10 cellular contexts compared by ENCODE assay signal in genomic region chr4:76194325-76194724, GRCh38. TPM values are rescaled to one million over a fixed set of nuclear protein-coding genes. Genes with fewer than 3 reads are reported as not detected.
DNase-seq lines count a peak whose midpoint lies in the region; ATAC-seq, FAIRE-seq and TF ChIP-seq lines count a peak whose summit lies in the region.
"Had no signal": no experiment of that assay in that cellular context is flagged by ENCODE, and none has a peak within 500 bp of the region (broad histone marks: within the 10 kb centered on the region; RNA-seq: fewer than 3 reads in every experiment).

No MANE protein-coding gene starts in this region.

- no peaks in the 10 kb centered on the region for H3K9me3 Mint-ChIP-seq in astrocyte (ENCODE audit: unreplicated experiment)

- no peaks in the 10 kb centered on the region for H3K27me3 ChIP-seq in astrocyte (ENCODE audit: insufficient read depth, low read length)

- peaks cover 9% of the 10 kb centered on the region for H4K20me1 ChIP-seq in astrocyte (ENCODE audit: insufficient read depth, low read length)

- H3K4me1 ChIP-seq in astrocyte (ENCODE audit: insufficient read depth, low read length) = peaks cover 48% of the 10 kb centered on the region

- FAIRE-seq in astrocyte (lab: Jason Lieb, UNC) = peak; percentile 45

- H3K79me2 ChIP-seq in astrocyte (ENCODE audit: insufficient read depth, low read length) = peaks cover 34% of the 10 kb centered on the region

- ATAC-seq in left ventricle myocardium superior (peak; percentile 72), HG02981 (IDR thresholded peaks at IDR 0.05; ENCODE audit: unreplicated experiment) (no peak)

- H3K4me3 ChIP-seq in HFF-Myc (replicated peaks; ENCODE audit: low read depth, low read length) = no peak overlapping the region
- H3K4me3 ChIP-seq in astrocyte (ENCODE audit: insufficient read depth, low read depth, low read length) = no peak overlapping the region

- H3K27ac ChIP-seq in astrocyte (ENCODE audit: low read depth, low read length) (peak overlapping the region; percentile 89), substantia nigra (ENCODE audit: low read depth, low read length, poor library complexity, severe bottlenecking) (peak overlapping the region; percentile 79)

- TF ChIP-seq CTCF in HFF-Myc (IDR thresholded peaks at IDR 0.05; ENCODE audit: low read depth, low read length, missing control alignments) (no peak), astrocyte (IDR thresholded peaks at IDR 0.05; ENCODE audit: insufficient read depth, low read depth, low read length) (no peak)

- peak overlapping the region; percentile 73 for H3K9ac ChIP-seq in astrocyte (ENCODE audit: low read length)

- peak overlapping the region; percentile 81 for H3K27ac Mint-ChIP-seq in astrocyte (ENCODE audit: unreplicated experiment)

- no peak overlapping the region for H2AFZ ChIP-seq in astrocyte (ENCODE audit: low read depth, low read length)

- no peaks in the 10 kb centered on the region for H3K9me3 ChIP-seq in astrocyte (ENCODE audit: insufficient read depth, low read depth, low read length)

- H3K4me3 Mint-ChIP-seq in astrocyte (ENCODE audit: unreplicated experiment) = no peak overlapping the region

- DNase-seq in HFF-Myc (ENCODE audit: extremely low read depth, low read depth) (peak; percentile 12), astrocyte (ENCODE audit: low read depth) (peak; percentile 98), left ventricle myocardium superior (no peak), substantia nigra (lab: John Stamatoyannopoulos, UW) (no peak), HK-2 (ENCODE audit: unreplicated experiment) (no peak), DMS 273 treated with DMSO at 0.1 percent for 48 hours (lab: John Stamatoyannopoulos, UW) (no peak), GM19238 (ENCODE audit: insufficient read length, low spot score) (no peak)
- DNase-seq: activated T-cell treated with anti-CD3 and anti-CD28 coated beads, Interleukin-2, amount 50 U/mL, for 48 hours; NCI-H748 treated with DMSO at 0.1 percent for 48 hours had no signal

- H3K4me1 Mint-ChIP-seq in astrocyte (ENCODE audit: low read depth, unreplicated experiment) = peaks cover 38% of the 10 kb centered on the region

- peak overlapping the region; percentile 76 for H3K4me2 ChIP-seq in astrocyte (ENCODE audit: low read length)

- H3K36me3 Mint-ChIP-seq in astrocyte (ENCODE audit: low read depth, unreplicated experiment) = peaks cover 38% of the 10 kb centered on the region

- no peaks in the 10 kb centered on the region for H3K36me3 ChIP-seq in astrocyte (ENCODE audit: insufficient read depth, low read length)

- H3K27me3 Mint-ChIP-seq in astrocyte (ENCODE audit: low read depth, unreplicated experiment) = no peaks in the 10 kb centered on the region

- intact Hi-C loops in left ventricle myocardium superior (cut with micrococcal nuclease) = no loop called here

RNA-seq across cellular contexts. Expression of gene SCARB2, which starts 19.3 kb away (rescaled TPM):
- total RNA-seq in astrocyte (172 and 211 TPM in 2 replicates), left ventricle myocardium superior (91.4 TPM)

RNA-seq across cellular contexts. Expression of gene NUP54, which starts 46.1 kb away (rescaled TPM):
- total RNA-seq in astrocyte (30.4 and 34.2 TPM in 2 replicates), left ventricle myocardium superior (17.3 TPM)

RNA-seq across cellular contexts. Expression of gene FAM47E, which starts 57.2 kb away (rescaled TPM):
- total RNA-seq in astrocyte = 0.54 and 0.84 TPM in 2 replicates
- 2.4 TPM for total RNA-seq in left ventricle myocardium superior

Comparison
In these comparisons a context has a peak if more than half of its experiments do, and no peak if none do; other contexts are left out.
1. DNase-seq: peak in HFF-Myc (single experiment) and astrocyte (single experiment); none in left ventricle myocardium superior (single experiment), substantia nigra (0 of 49), HK-2 (single experiment), DMS 273 treated with DMSO at 0.1 percent for 48 hours (single experiment) and GM19238 (single experiment).